ENCODE assay signal across 8 cellular contexts in genomic region chr7:90594791-90595317, GRCh38. TPM values are rescaled to one million over a fixed set of nuclear protein-coding genes. Genes with fewer than 3 reads are reported as not detected.
DNase-seq lines count a peak whose midpoint lies in the region; ATAC-seq and TF ChIP-seq lines count a peak whose summit lies in the region.

No MANE protein-coding gene starts in this region.

- peaks cover 53% of the 10 kb centered on the region for H3K27me3 Mint-ChIP-seq in activated CD4-positive, alpha-beta T cell treated with anti-CD3 and anti-CD28 coated beads, Interleukin-2, amount 10 ng/mL, durations not matched to agents 7 days and 5 days
- peaks cover 7% of the 10 kb centered on the region for H3K27me3 Mint-ChIP-seq in glutamatergic neuron (ENCODE audit: unreplicated experiment)

- DNase-seq in activated CD4-positive, alpha-beta T cell treated with anti-CD3 and anti-CD28 coated beads, Interleukin-2, amount 10 ng/mL, durations not matched to agents 7 days and 5 days, result no peak
- DNase-seq in activated CD4-positive, alpha-beta T cell treated with anti-CD3 and anti-CD28 coated beads, Interleukin-2, amount 50 U/mL, for 1 hour, result no peak
- DNase-seq in SK-N-DZ (ENCODE audit: low spot score), result peak; percentile 35
- peak; percentile 41 for DNase-seq in glutamatergic neuron
- DNase-seq in renal cortical epithelial cell (ENCODE audit: low read depth), result peak; percentile 85

- POLR2A ChIA-PET in activated CD4-positive, alpha-beta T cell treated with anti-CD3 and anti-CD28 coated beads, Interleukin-2, amount 10 ng/mL, durations not matched to agents 7 days and 5 days (lab: Charles Lee), result no interaction called here

- H3K4me3 Mint-ChIP-seq in activated CD4-positive, alpha-beta T cell treated with anti-CD3 and anti-CD28 coated beads, Interleukin-2, amount 10 ng/mL, durations not matched to agents 7 days and 5 days, result peak overlapping the region; percentile 22
- peak overlapping the region; percentile 96 for H3K4me3 Mint-ChIP-seq in glutamatergic neuron (ENCODE audit: unreplicated experiment)

- no peak for TF ChIP-seq CTCF in glutamatergic neuron (IDR thresholded peaks at IDR 0.05; ENCODE audit: partially characterized antibody, unreplicated experiment)

- CTCF ChIA-PET in activated CD4-positive, alpha-beta T cell treated with anti-CD3 and anti-CD28 coated beads, Interleukin-2, amount 10 ng/mL, durations not matched to agents 7 days and 5 days (lab: Charles Lee), result no interaction called here

- no peaks in the 10 kb centered on the region for H3K9me3 Mint-ChIP-seq in activated CD4-positive, alpha-beta T cell treated with anti-CD3 and anti-CD28 coated beads, Interleukin-2, amount 10 ng/mL, durations not matched to agents 7 days and 5 days
- peaks cover 9% of the 10 kb centered on the region for H3K9me3 Mint-ChIP-seq in glutamatergic neuron (ENCODE audit: unreplicated experiment)

- no peaks in the 10 kb centered on the region for H3K36me3 Mint-ChIP-seq in activated CD4-positive, alpha-beta T cell treated with anti-CD3 and anti-CD28 coated beads, Interleukin-2, amount 10 ng/mL, durations not matched to agents 7 days and 5 days (ENCODE audit: low read depth)
- H3K36me3 Mint-ChIP-seq in glutamatergic neuron (ENCODE audit: unreplicated experiment), result no peaks in the 10 kb centered on the region

- no peak overlapping the region for H3K27ac Mint-ChIP-seq in activated CD4-positive, alpha-beta T cell treated with anti-CD3 and anti-CD28 coated beads, Interleukin-2, amount 10 ng/mL, durations not matched to agents 7 days and 5 days
- H3K27ac Mint-ChIP-seq in glutamatergic neuron (ENCODE audit: unreplicated experiment), result peak overlapping the region; percentile 72

- peaks cover 17% of the 10 kb centered on the region for H3K4me1 Mint-ChIP-seq in activated CD4-positive, alpha-beta T cell treated with anti-CD3 and anti-CD28 coated beads, Interleukin-2, amount 10 ng/mL, durations not matched to agents 7 days and 5 days
- peaks cover 13% of the 10 kb centered on the region for H3K4me1 Mint-ChIP-seq in glutamatergic neuron (ENCODE audit: low read depth, unreplicated experiment)

- no peak for ATAC-seq in HG03039 (IDR thresholded peaks at IDR 0.05; ENCODE audit: unreplicated experiment)
- ATAC-seq in GM21381 (IDR thresholded peaks at IDR 0.05; ENCODE audit: unreplicated experiment), result no peak
- no peak for ATAC-seq in HG03025 (IDR thresholded peaks at IDR 0.05; ENCODE audit: low FRiP score, unreplicated experiment)

RNA-seq across cellular contexts. Expression of gene CDK14, which starts 1.3 kb away (rescaled TPM):
- total RNA-seq in activated CD4-positive, alpha-beta T cell treated with anti-CD3 and anti-CD28 coated beads, Interleukin-2, amount 10 ng/mL, durations not matched to agents 7 days and 5 days, result not detected
- polyA plus RNA-seq in SK-N-DZ (2014; cell fraction: cytosol; rRNA removed), result 27.7 and 32.9 TPM in 2 replicates
- 11.2 and 14.2 TPM in 2 replicates for polyA plus RNA-seq in SK-N-DZ (2014; cell fraction: nucleus; rRNA removed)
- 96.5 TPM for total RNA-seq in glutamatergic neuron (ENCODE audit: unreplicated experiment)
- 30.2 and 32.8 TPM in 2 replicates for total RNA-seq in renal cortical epithelial cell

Comparison
In these comparisons a context has a peak if more than half of its experiments do, and no peak if none do; other contexts are left out.
1. DNase-seq: peak in SK-N-DZ (single experiment), glutamatergic neuron (single experiment) and renal cortical epithelial cell (single experiment); none in activated CD4-positive, alpha-beta T cell treated with anti-CD3 and anti-CD28 coated beads, Interleukin-2, amount 10 ng/mL, durations not matched to agents 7 days and 5 days (single experiment) and activated CD4-positive, alpha-beta T cell treated with anti-CD3 and anti-CD28 coated beads, Interleukin-2, amount 50 U/mL, for 1 hour (single experiment).
2. RNA of gene CDK14, which starts 1.3 kb away (total RNA-seq): 96.5 TPM in glutamatergic neuron (single experiment) and 30.2 to 32.8 TPM in renal cortical epithelial cell; not detected in activated CD4-positive, alpha-beta T cell treated with anti-CD3 and anti-CD28 coated beads, Interleukin-2, amount 10 ng/mL, durations not matched to agents 7 days and 5 days; every median in the first group is over 10 times any median in the second.